1 cellular context compared by ENCODE assay signal in genomic region chr19:703329-703650, GRCh38.
A peak's percentile ranks its signal among the peaks of the same experiment; 100 is the strongest.
TF ChIP-seq lines count a peak whose summit lies in the region.

No MANE protein-coding gene starts in this region.

TF ChIP-seq in K562, 482 proteins besides CTCF, POLR2A, EP300 and RAD21 (continued from another document and continues in another):
- TF ChIP-seq ZFX (CRISPR knock-in tag; IDR thresholded peaks at IDR 0.05): peak; percentile 48
- no peak for TF ChIP-seq ZNF740 (CRISPR knock-in tag; IDR thresholded peaks at IDR 0.05)
- TF ChIP-seq ZNF740 (tag; IDR thresholded peaks at IDR 0.05): no peak
- no peak for TF ChIP-seq POLR2AphosphoS5 (IDR thresholded peaks at IDR 0.05; ENCODE audit: control insufficient read depth, insufficient read depth, low read depth, low read length)
- TF ChIP-seq SP1 (CRISPR knock-in tag; IDR thresholded peaks at IDR 0.05): no peak
- no peak for TF ChIP-seq ZMIZ1 (IDR thresholded peaks at IDR 0.05; ENCODE audit: low read depth in 2 of 2, low read length in 2 of 2)
- no peak for TF ChIP-seq CXXC5 (CRISPR knock-in tag; IDR thresholded peaks at IDR 0.05)
- TF ChIP-seq CTCFL (IDR thresholded peaks at IDR 0.05; ENCODE audit: borderline replicate concordance, insufficient read depth, low read depth, low read length, poor library complexity, severe bottlenecking): no peak
- TF ChIP-seq SUPT5H (IDR thresholded peaks at IDR 0.05): 0 out of 2 replicates have a peak, but pooled peaks have one; percentile 68
- TF ChIP-seq CSDE1 (IDR thresholded peaks at IDR 0.05): no peak
- peak; percentile 85 for TF ChIP-seq HDGF (IDR thresholded peaks at IDR 0.05)
- no peak for TF ChIP-seq PCBP1 (IDR thresholded peaks at IDR 0.05; ENCODE audit: low read depth, low read length, poor library complexity, severe bottlenecking)
- no peak for TF ChIP-seq NFXL1 (CRISPR knock-in tag; IDR thresholded peaks at IDR 0.05)
- TF ChIP-seq SMARCA5 (IDR thresholded peaks at IDR 0.05): peak; percentile 92
- TF ChIP-seq PTBP1 (IDR thresholded peaks at IDR 0.05; ENCODE audit: low read depth, low read length): peak; percentile 70; the same call in 1 of the 2 replicates
- 0 out of 2 replicates have a peak, but pooled peaks have one; percentile 30 for TF ChIP-seq ZKSCAN1 (IDR thresholded peaks at IDR 0.05; ENCODE audit: low read depth, low read length)
- TF ChIP-seq BHLHE40 (IDR thresholded peaks at IDR 0.05; ENCODE audit: low read length): no peak
- 0 out of 2 replicates have a peak, but pooled peaks have one; percentile 47 for TF ChIP-seq XRCC5 (IDR thresholded peaks at IDR 0.05; ENCODE audit: low read depth, low read length)
- peak; percentile 64; the same call in 1 of the 2 replicates for TF ChIP-seq PHF8 (IDR thresholded peaks at IDR 0.05; ENCODE audit: borderline replicate concordance, low read length)
- TF ChIP-seq ZNF668 (CRISPR knock-in tag; IDR thresholded peaks at IDR 0.05): no peak
- peak in 1 of 2 experiments; percentile 56; a peak in 1 of 4 replicates for TF ChIP-seq HDAC1 (IDR thresholded peaks at IDR 0.05)
- TF ChIP-seq PATZ1 (CRISPR knock-in tag; IDR thresholded peaks at IDR 0.05; ENCODE audit: borderline replicate concordance): no peak
- no peak for TF ChIP-seq ZBTB49 (CRISPR knock-in tag; IDR thresholded peaks at IDR 0.05; ENCODE audit: borderline replicate concordance)
- no peak for TF ChIP-seq SMAD2 (IDR thresholded peaks at IDR 0.05; ENCODE audit: low read depth, low read length)
- no peak for TF ChIP-seq DIDO1 (tag; IDR thresholded peaks at IDR 0.05; ENCODE audit: low read depth)
- TF ChIP-seq POLR3G (IDR thresholded peaks at IDR 0.05; ENCODE audit: extremely low read depth, insufficient read length, insufficient replicate concordance): no peak
- no peak for TF ChIP-seq E2F5 (CRISPR knock-in tag; IDR thresholded peaks at IDR 0.05)
- no peak for TF ChIP-seq NR2C1 (IDR thresholded peaks at IDR 0.05)
- no peak for TF ChIP-seq NR2C1 (tag; IDR thresholded peaks at IDR 0.05)
- TF ChIP-seq ZNF253 (CRISPR knock-in tag; conservative IDR thresholded peaks at IDR 0.05): no peak
- no peak for TF ChIP-seq HBP1 (CRISPR knock-in tag; IDR thresholded peaks at IDR 0.05)
- TF ChIP-seq NONO (IDR thresholded peaks at IDR 0.05; ENCODE audit: low read depth in 2 of 2, low read length in 1 of 2): no peak
- no peak for TF ChIP-seq SRSF1 (IDR thresholded peaks at IDR 0.05; ENCODE audit: low read depth, low read length)
- TF ChIP-seq HMGXB4 (CRISPR knock-in tag; IDR thresholded peaks at IDR 0.05): no peak
- TF ChIP-seq E2F3 (CRISPR knock-in tag; IDR thresholded peaks at IDR 0.05): no peak
- no peak; the same call in 1 of the 2 replicates for TF ChIP-seq POLR2G (IDR thresholded peaks at IDR 0.05; ENCODE audit: low read depth, low read length)
- TF ChIP-seq ZNF277 (CRISPR knock-in tag; IDR thresholded peaks at IDR 0.05; ENCODE audit: borderline replicate concordance): no peak
- no peak for TF ChIP-seq ZNF398 (CRISPR knock-in tag; IDR thresholded peaks at IDR 0.05)
- TF ChIP-seq ZNF431 (CRISPR knock-in tag; IDR thresholded peaks at IDR 0.05): no peak
- TF ChIP-seq KLF1 (tag; IDR thresholded peaks at IDR 0.05): no peak
